Comparison of ENCODE assay signal across 9 cellular contexts in the genomic region with DNA sequence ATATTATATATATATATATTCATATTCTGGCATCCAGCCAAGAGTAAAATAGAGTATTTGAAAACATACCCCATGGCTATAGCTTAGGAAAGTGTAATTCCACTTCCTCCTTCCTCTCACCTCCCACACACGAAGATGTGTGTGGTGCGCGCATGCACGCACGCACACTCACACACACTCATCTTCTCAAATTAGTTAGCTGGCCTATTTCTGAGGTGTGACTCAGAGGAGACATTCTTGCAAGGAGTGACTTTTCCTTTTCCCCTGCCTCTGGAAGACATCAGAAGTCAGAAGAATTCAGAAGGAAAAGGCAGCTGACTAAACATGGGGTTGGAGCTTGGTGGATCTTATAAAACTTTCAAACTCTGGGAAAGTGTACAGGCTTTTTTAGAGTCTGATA. TPM values are rescaled to one million over a fixed set of nuclear protein-coding genes. Genes with fewer than 3 reads are reported as not detected.
DNase-seq lines count a peak whose midpoint lies in the region; ATAC-seq, FAIRE-seq and TF ChIP-seq lines count a peak whose summit lies in the region.
"Had no signal": no experiment of that assay in that cellular context is flagged by ENCODE, and none has a peak within 500 bp of the region (broad histone marks: within the 10 kb centered on the region; RNA-seq: fewer than 3 reads in every experiment).

No MANE protein-coding gene starts in this region.

- POLR2A ChIA-PET in WTC11 (lab: Charles Lee), result no interaction called here

- H3K9me3 ChIP-seq in left ventricle myocardium inferior (replicated peaks), result no peaks in the 10 kb centered on the region

- TF ChIP-seq CTCF in left ventricle myocardium inferior (IDR thresholded peaks at IDR 0.05; ENCODE audit: borderline replicate concordance), result no peak
- TF ChIP-seq CTCF in WTC11 (IDR thresholded peaks at IDR 0.05), result no peak

- no peak overlapping the region for H3K27ac Mint-ChIP-seq in WTC11

- H3K27me3 Mint-ChIP-seq in WTC11 (ENCODE audit: low read depth), result peaks cover 18% of the 10 kb centered on the region

- no peaks in the 10 kb centered on the region for H3K9me3 Mint-ChIP-seq in WTC11

- DNase-seq in AG08395 (ENCODE audit: low spot score), result peak; percentile 71
- DNase-seq in RCC 7860 (ENCODE audit: low spot score), result peak; percentile 88
- DNase-seq in left ventricle myocardium inferior, result no peak
- DNase-seq in DMS114 treated with DMSO at 0.1 percent for 48 hours (lab: John Stamatoyannopoulos, UW; ENCODE audit: unreplicated experiment), result no peak
- DNase-seq in WTC11 (ENCODE audit: low spot score), result no peak
- no peak for DNase-seq in stimulated activated CD4-positive, alpha-beta T cell treated with anti-CD3 and anti-CD28 coated beads, Interleukin-2, amount 100 ng/mL, for 48 hours
- DNase-seq: DMS153 had no signal

- H3K4me1 ChIP-seq in left ventricle myocardium inferior, result peaks cover 42% of the 10 kb centered on the region

- peak; percentile 94 for FAIRE-seq in RCC 7860 (lab: Jason Lieb, UNC)

- peak overlapping the region; percentile 25 for H3K27ac ChIP-seq in left ventricle myocardium inferior (replicated peaks)

- H3K27me3 ChIP-seq in left ventricle myocardium inferior (ENCODE audit: low read depth), result no peaks in the 10 kb centered on the region

- no peaks in the 10 kb centered on the region for H3K36me3 ChIP-seq in left ventricle myocardium inferior

- CTCF ChIA-PET in WTC11 (lab: Charles Lee), result interaction anchor here (1.0 kb wide), 1 partner anchor 29 kb away, joined by 3 read pairs; no protein-coding TSS in a partner anchor

- ATAC-seq in GM21529 (IDR thresholded peaks at IDR 0.05; ENCODE audit: unreplicated experiment) (peak; percentile 43), WTC11 (no peak), HG03520 (IDR thresholded peaks at IDR 0.05; ENCODE audit: unreplicated experiment) (no peak)

- H3K4me3 Mint-ChIP-seq in WTC11, result no peak overlapping the region

- H3K4me1 Mint-ChIP-seq in WTC11, result peaks cover 33% of the 10 kb centered on the region

- no peaks in the 10 kb centered on the region for H3K36me3 Mint-ChIP-seq in WTC11

- intact Hi-C loops in left ventricle myocardium inferior (cut with micrococcal nuclease), result no loop called here

- no peak overlapping the region for H3K4me3 ChIP-seq in left ventricle myocardium inferior

TF ChIP-seq in WTC11, 78 proteins besides CTCF, POLR2A, EP300 and RAD21 (continues in another document):
- no peak for TF ChIP-seq FOXK1 (CRISPR knock-in tag; IDR thresholded peaks at IDR 0.05)
- no peak for TF ChIP-seq GRHL2 (CRISPR knock-in tag; IDR thresholded peaks at IDR 0.05; ENCODE audit: insufficient replicate concordance, severe bottlenecking)
- TF ChIP-seq PRRX2 (CRISPR knock-in tag; IDR thresholded peaks at IDR 0.05), result no peak
- TF ChIP-seq, protein P1, sequence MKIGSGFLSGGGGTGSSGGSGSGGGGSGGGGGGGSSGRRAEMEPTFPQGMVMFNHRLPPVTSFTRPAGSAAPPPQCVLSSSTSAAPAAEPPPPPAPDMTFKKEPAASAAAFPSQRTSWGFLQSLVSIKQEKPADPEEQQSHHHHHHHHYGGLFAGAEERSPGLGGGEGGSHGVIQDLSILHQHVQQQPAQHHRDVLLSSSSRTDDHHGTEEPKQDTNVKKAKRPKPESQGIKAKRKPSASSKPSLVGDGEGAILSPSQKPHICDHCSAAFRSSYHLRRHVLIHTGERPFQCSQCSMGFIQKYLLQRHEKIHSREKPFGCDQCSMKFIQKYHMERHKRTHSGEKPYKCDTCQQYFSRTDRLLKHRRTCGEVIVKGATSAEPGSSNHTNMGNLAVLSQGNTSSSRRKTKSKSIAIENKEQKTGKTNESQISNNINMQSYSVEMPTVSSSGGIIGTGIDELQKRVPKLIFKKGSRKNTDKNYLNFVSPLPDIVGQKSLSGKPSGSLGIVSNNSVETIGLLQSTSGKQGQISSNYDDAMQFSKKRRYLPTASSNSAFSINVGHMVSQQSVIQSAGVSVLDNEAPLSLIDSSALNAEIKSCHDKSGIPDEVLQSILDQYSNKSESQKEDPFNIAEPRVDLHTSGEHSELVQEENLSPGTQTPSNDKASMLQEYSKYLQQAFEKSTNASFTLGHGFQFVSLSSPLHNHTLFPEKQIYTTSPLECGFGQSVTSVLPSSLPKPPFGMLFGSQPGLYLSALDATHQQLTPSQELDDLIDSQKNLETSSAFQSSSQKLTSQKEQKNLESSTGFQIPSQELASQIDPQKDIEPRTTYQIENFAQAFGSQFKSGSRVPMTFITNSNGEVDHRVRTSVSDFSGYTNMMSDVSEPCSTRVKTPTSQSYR (CRISPR knock-in tag; IDR thresholded peaks at IDR 0.05), result no peak
- TF ChIP-seq, protein P2, sequence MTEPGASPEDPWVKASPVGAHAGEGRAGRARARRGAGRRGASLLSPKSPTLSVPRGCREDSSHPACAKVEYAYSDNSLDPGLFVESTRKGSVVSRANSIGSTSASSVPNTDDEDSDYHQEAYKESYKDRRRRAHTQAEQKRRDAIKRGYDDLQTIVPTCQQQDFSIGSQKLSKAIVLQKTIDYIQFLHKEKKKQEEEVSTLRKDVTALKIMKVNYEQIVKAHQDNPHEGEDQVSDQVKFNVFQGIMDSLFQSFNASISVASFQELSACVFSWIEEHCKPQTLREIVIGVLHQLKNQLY (CRISPR knock-in tag; IDR thresholded peaks at IDR 0.05), result no peak
- TF ChIP-seq TP53 (CRISPR knock-in tag; IDR thresholded peaks at IDR 0.05), result no peak
- TF ChIP-seq ZNF232 (CRISPR knock-in tag; IDR thresholded peaks at IDR 0.05), result no peak
- TF ChIP-seq JAZF1 (CRISPR knock-in tag; IDR thresholded peaks at IDR 0.05), result no peak
- TF ChIP-seq CREB1 (CRISPR knock-in tag; IDR thresholded peaks at IDR 0.05), result no peak
- TF ChIP-seq ZNF317 (CRISPR knock-in tag; IDR thresholded peaks at IDR 0.05; ENCODE audit: borderline replicate concordance, low read depth), result no peak
- TF ChIP-seq, protein P3, sequence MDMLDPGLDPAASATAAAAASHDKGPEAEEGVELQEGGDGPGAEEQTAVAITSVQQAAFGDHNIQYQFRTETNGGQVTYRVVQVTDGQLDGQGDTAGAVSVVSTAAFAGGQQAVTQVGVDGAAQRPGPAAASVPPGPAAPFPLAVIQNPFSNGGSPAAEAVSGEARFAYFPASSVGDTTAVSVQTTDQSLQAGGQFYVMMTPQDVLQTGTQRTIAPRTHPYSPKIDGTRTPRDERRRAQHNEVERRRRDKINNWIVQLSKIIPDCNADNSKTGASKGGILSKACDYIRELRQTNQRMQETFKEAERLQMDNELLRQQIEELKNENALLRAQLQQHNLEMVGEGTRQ (CRISPR knock-in tag; IDR thresholded peaks at IDR 0.05), result no peak
- TF ChIP-seq, protein P4, sequence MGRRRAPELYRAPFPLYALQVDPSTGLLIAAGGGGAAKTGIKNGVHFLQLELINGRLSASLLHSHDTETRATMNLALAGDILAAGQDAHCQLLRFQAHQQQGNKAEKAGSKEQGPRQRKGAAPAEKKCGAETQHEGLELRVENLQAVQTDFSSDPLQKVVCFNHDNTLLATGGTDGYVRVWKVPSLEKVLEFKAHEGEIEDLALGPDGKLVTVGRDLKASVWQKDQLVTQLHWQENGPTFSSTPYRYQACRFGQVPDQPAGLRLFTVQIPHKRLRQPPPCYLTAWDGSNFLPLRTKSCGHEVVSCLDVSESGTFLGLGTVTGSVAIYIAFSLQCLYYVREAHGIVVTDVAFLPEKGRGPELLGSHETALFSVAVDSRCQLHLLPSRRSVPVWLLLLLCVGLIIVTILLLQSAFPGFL (CRISPR knock-in tag; IDR thresholded peaks at IDR 0.05; ENCODE audit: borderline replicate concordance), result no peak
- TF ChIP-seq, protein P5, sequence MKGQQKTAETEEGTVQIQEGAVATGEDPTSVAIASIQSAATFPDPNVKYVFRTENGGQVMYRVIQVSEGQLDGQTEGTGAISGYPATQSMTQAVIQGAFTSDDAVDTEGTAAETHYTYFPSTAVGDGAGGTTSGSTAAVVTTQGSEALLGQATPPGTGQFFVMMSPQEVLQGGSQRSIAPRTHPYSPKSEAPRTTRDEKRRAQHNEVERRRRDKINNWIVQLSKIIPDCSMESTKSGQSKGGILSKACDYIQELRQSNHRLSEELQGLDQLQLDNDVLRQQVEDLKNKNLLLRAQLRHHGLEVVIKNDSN (CRISPR knock-in tag; IDR thresholded peaks at IDR 0.05), result no peak
- no peak for TF ChIP-seq RELA (CRISPR knock-in tag; IDR thresholded peaks at IDR 0.05; ENCODE audit: borderline replicate concordance)
- TF ChIP-seq, protein P6, sequence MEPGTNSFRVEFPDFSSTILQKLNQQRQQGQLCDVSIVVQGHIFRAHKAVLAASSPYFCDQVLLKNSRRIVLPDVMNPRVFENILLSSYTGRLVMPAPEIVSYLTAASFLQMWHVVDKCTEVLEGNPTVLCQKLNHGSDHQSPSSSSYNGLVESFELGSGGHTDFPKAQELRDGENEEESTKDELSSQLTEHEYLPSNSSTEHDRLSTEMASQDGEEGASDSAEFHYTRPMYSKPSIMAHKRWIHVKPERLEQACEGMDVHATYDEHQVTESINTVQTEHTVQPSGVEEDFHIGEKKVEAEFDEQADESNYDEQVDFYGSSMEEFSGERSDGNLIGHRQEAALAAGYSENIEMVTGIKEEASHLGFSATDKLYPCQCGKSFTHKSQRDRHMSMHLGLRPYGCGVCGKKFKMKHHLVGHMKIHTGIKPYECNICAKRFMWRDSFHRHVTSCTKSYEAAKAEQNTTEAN (CRISPR knock-in tag; IDR thresholded peaks at IDR 0.05), result no peak
- TF ChIP-seq TEAD4 (CRISPR knock-in tag; IDR thresholded peaks at IDR 0.05), result no peak
- TF ChIP-seq KAT7 (CRISPR knock-in tag; IDR thresholded peaks at IDR 0.05; ENCODE audit: borderline replicate concordance), result no peak

RNA-seq across cellular contexts. Expression of a gene that starts 8.8 kb away (rescaled TPM):
- total RNA-seq in left ventricle myocardium inferior, result 3.5 TPM
- total RNA-seq in WTC11 (2021), result 0.33 to 0.98 TPM (median 0.39 TPM) in 3 replicates

Comparison
In these comparisons a context has a peak if more than half of its experiments do, and no peak if none do; other contexts are left out.
1. DNase-seq: peak in AG08395 (single experiment) and RCC 7860 (single experiment); none in left ventricle myocardium inferior (single experiment), DMS114 treated with DMSO at 0.1 percent for 48 hours (single experiment), WTC11 (single experiment) and stimulated activated CD4-positive, alpha-beta T cell treated with anti-CD3 and anti-CD28 coated beads, Interleukin-2, amount 100 ng/mL, for 48 hours (0 of 2).